In genomic region chr1:161198877-161199431, GRCh38 we compare ENCODE assay signal across 8 cellular contexts. TPM values are rescaled to one million over a fixed set of nuclear protein-coding genes. Genes with fewer than 3 reads are reported as not detected.
DNase-seq lines count a peak whose midpoint lies in the region; ATAC-seq, FAIRE-seq and TF ChIP-seq lines count a peak whose summit lies in the region.

Gene ADAMTS4 (minus strand): TSS chr1:161199054. CDS start chr1:161198627, 427 bp downstream.

- ATAC-seq in HG03469 (IDR thresholded peaks at IDR 0.05; ENCODE audit: unreplicated experiment): no peak

- 61 to 91% (median 70%) methylated on average over 11 of the region's 11 CpGs for WGBS in spleen, 5 donors

- peaks cover 46% of the 10 kb centered on the region for H3K4me1 ChIP-seq in HUES48 (ENCODE audit: control insufficient read depth, insufficient read depth, low read length)
- H3K4me1 ChIP-seq in iPS-18a (ENCODE audit: control insufficient read depth, low read depth, low read length): peaks cover 50% of the 10 kb centered on the region
- peaks cover 57 to 97% (median 88%) of the 10 kb centered on the region in 6 donors for H3K4me1 ChIP-seq in spleen

- TF ChIP-seq CTCF in astrocyte of the spinal cord (IDR thresholded peaks at IDR 0.05; ENCODE audit: low read depth, low read length) (no peak), spleen (IDR thresholded peaks at IDR 0.05 in 8 of 11, conservative IDR thresholded peaks at IDR 0.05 in 3 of 11) (no peak), D721Med (IDR thresholded peaks at IDR 0.05; ENCODE audit: insufficient read depth, missing control alignments) (no peak)

- H3K9me3 ChIP-seq in HUES48 (ENCODE audit: control insufficient read depth, insufficient read depth, low read length) (no peaks in the 10 kb centered on the region), iPS-18a (ENCODE audit: control insufficient read depth, low read depth, low read length) (no peaks in the 10 kb centered on the region), spleen (no peaks in the 10 kb centered on the region)

- intact Hi-C loops in spleen (cut with DNase I; ENCODE audit: low total_unique reads): no loop called here

- H3K27ac ChIP-seq in HUES48 (ENCODE audit: low read depth, low read length): peak within 1 kb of the TSS; percentile 94
- H3K27ac ChIP-seq in iPS-18a (ENCODE audit: low read length): no peak within 1 kb of the TSS
- peak within 1 kb of the TSS; percentile 48 to 97 (median 94) for H3K27ac ChIP-seq in spleen

- peaks cover 8% of the 10 kb centered on the region for H3K36me3 ChIP-seq in HUES48 (ENCODE audit: control insufficient read depth, insufficient read depth, low read length)
- peaks cover 6% of the 10 kb centered on the region for H3K36me3 ChIP-seq in iPS-18a (ENCODE audit: control insufficient read depth, low read depth, low read length)
- peaks cover 0 to 8% (median 2%) of the 10 kb centered on the region in 6 donors for H3K36me3 ChIP-seq in spleen

- no peaks in the 10 kb centered on the region for H3K27me3 ChIP-seq in HUES48 (ENCODE audit: control insufficient read depth, insufficient read depth, low read length)
- H3K27me3 ChIP-seq in iPS-18a (ENCODE audit: control insufficient read depth, insufficient read depth, low read length): no peaks in the 10 kb centered on the region
- H3K27me3 ChIP-seq in spleen (replicated peaks in 1 of 7): no peaks in the 10 kb centered on the region

- H3K4me3 ChIP-seq in HUES48 (ENCODE audit: low read depth, low read length) (peak within 1 kb of the TSS; percentile 2; the same call in 1 of the 2 replicates), astrocyte of the spinal cord (ENCODE audit: low read depth, low read length) (peak within 1 kb of the TSS; percentile 32), iPS-18a (ENCODE audit: low read length) (peak within 1 kb of the TSS; percentile 31), spleen (peak within 1 kb of the TSS; percentile 5 to 62 (median 22))

- H3K9ac ChIP-seq in HUES48 (ENCODE audit: low read depth, low read length): 0 out of 2 replicates have a peak within 1 kb of the TSS, but pooled peaks have one; percentile 0
- peak within 1 kb of the TSS; percentile 19 for H3K9ac ChIP-seq in iPS-18a (ENCODE audit: low read length)

- in situ Hi-C loops in astrocyte of the spinal cord (cut with HindIII; ENCODE audit: low sequenced_read_pairs): no loop called here

- TF ChIP-seq POLR2A in spleen (IDR thresholded peaks at IDR 0.05): no peak

- DNase-seq in astrocyte of the spinal cord (ENCODE audit: low read depth, low spot score) (peak; percentile 46), spleen (peak; percentile 47), D721Med (ENCODE audit: insufficient read length, low spot score) (no peak), HPDE6-E6E7 (ENCODE audit: extremely low spot score) (no peak)
- no peak for DNase-seq in activated CD4-positive, alpha-beta T cell treated with anti-CD3 and anti-CD28 coated beads, Interleukin-2, amount 50 U/mL, for 4 hours

- FAIRE-seq in D721Med (lab: Jason Lieb, UNC): no peak

RNA-seq across cellular contexts. Expression of gene ADAMTS4, which starts in this region (rescaled TPM):
- 10 to 100 TPM in 4 of 7 donors, 1 to 10 TPM in 3; 1.1 to 37.8 (median 11.0) TPM for total RNA-seq in spleen
- polyA plus RNA-seq in spleen: 1 to 10 TPM in 1 of 3 donors, under 1 TPM in 2; 0.26 to 1.2 (median 0.91) TPM

Comparison
In these comparisons a context has a peak if more than half of its experiments do, and no peak if none do; other contexts are left out.
1. DNase-seq: peak in astrocyte of the spinal cord (single experiment) and spleen (single experiment); none in D721Med (single experiment), HPDE6-E6E7 (single experiment) and activated CD4-positive, alpha-beta T cell treated with anti-CD3 and anti-CD28 coated beads, Interleukin-2, amount 50 U/mL, for 4 hours (0 of 2).
2. Peak in every context shown above with its lines, with median percentiles within 50 percentile points of each other: H3K4me3 ChIP-seq.